11 cellular contexts compared by ENCODE assay signal in the genomic region with DNA sequence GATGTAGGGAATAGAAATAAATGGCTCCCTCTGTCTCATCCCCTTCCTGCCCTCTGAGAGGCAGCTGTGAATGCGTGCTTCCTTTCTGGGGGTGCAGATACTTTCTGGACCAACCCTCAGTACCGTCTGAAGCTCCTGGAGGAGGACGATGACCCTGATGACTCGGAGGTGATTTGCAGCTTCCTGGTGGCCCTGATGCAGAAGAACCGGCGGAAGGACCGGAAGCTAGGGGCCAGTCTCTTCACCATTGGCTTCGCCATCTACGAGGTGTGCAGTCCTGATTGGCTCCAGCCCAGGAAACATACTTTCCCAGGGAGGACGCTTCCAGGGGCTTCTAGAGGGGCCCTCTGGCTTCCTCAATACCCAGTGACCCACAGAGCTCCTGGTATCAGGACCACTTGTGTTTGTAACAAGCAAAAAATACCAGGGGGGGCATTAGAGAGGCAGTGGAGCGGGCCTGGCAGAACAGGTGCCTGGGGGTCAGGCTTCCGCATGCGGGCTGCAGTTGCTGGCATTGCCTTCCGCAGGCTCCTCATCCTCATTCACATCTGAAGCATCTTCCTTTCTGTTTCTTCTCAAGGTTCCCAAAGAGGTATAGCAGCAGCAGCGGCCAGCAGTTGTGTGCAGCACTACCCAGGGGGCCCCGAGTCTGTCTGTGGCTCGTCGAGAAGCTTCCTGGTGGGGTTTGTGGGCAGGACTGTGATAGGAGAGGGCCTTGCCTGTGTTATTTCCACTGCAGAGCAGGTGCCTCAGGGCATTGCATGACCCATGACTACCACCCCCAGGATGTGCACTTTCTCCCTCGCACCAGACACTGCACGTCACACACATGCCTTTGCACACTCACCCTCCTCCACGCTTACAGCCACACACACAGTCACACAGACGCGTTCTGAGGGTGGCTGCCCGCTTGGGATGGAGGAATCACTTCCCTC. TPM values are rescaled to one million over a fixed set of nuclear protein-coding genes. Genes with fewer than 3 reads are reported as not detected.
DNase-seq lines count a peak whose midpoint lies in the region; ATAC-seq, FAIRE-seq and TF ChIP-seq lines count a peak whose summit lies in the region.
"Had no signal": no experiment of that assay in that cellular context is flagged by ENCODE, and none has a peak within 500 bp of the region (broad histone marks: within the 10 kb centered on the region; RNA-seq: fewer than 3 reads in every experiment).

No MANE protein-coding gene starts in this region.

- BruUV-seq in endothelial cell of umbilical vein (replicated peaks; lab: Mats Ljungman, UMichigan), result no TSS peak

- H2AFZ ChIP-seq in endothelial cell of umbilical vein (ENCODE audit: low read depth, low read length), result peak overlapping the region; percentile 72

- no peak overlapping the region for H3K4me3 Mint-ChIP-seq in T-helper 17 cell

- POLR2A ChIA-PET in endothelial cell of umbilical vein (lab: Charles Lee), result interaction anchor here (0.6 kb wide), 1 partner anchor 833 kb away, joined by 5 read pairs; no protein-coding TSS in a partner anchor

- intact Hi-C loops in endothelial cell of umbilical vein (cut with micrococcal nuclease), result no loop called here

- peak; percentile 47 for FAIRE-seq in endothelial cell of umbilical vein (lab: Jason Lieb, UNC)

- H3K79me2 ChIP-seq in endothelial cell of umbilical vein (ENCODE audit: control insufficient read depth, insufficient read depth, low read length), result no peaks in the 10 kb centered on the region

- no peak overlapping the region for H3K4me3 ChIP-seq in GM12865 (ENCODE audit: low read depth, low read length)
- H3K4me3 ChIP-seq in endothelial cell of umbilical vein (replicated peaks in 1 of 3; ENCODE audit: insufficient read depth in 1 of 3, low read depth in 1 of 3, low read length in 3 of 3), result no peak overlapping the region
- no peak overlapping the region for H3K4me3 ChIP-seq in effector memory CD4-positive, alpha-beta T cell (ENCODE audit: insufficient read depth, low read depth, low read length, poor library complexity, severe bottlenecking)
- H3K4me3 ChIP-seq: cardiac muscle cell had no signal

- H3K36me3 ChIP-seq in endothelial cell of umbilical vein (ENCODE audit: control insufficient read depth in 2 of 2, extremely low read depth in 1 of 2, insufficient read depth in 2 of 2, low read length in 2 of 2), result no peaks in the 10 kb centered on the region
- peaks cover 7% of the 10 kb centered on the region for H3K36me3 ChIP-seq in effector memory CD4-positive, alpha-beta T cell (ENCODE audit: control insufficient read depth, insufficient read depth, low read length)

- peaks cover 6% of the 10 kb centered on the region for H3K4me1 Mint-ChIP-seq in T-helper 17 cell

- H3K9me1 ChIP-seq in endothelial cell of umbilical vein (replicated peaks; ENCODE audit: control insufficient read depth, extremely low read depth, insufficient read depth, low read length), result no peaks in the 10 kb centered on the region

- no peak for TF ChIP-seq CTCF in GM12865 (IDR thresholded peaks at IDR 0.05; ENCODE audit: insufficient read depth, low read depth, low read length, missing control alignments)
- TF ChIP-seq CTCF in endothelial cell of umbilical vein (IDR thresholded peaks at IDR 0.05; ENCODE audit: extremely low read depth in 1 of 2, insufficient read depth in 1 of 2, low read depth in 1 of 2, low read length in 2 of 2), result no peak

- H3K27ac ChIP-seq in endothelial cell of umbilical vein (ENCODE audit: insufficient read depth, low read depth, low read length), result no peak overlapping the region
- H3K27ac ChIP-seq in effector memory CD4-positive, alpha-beta T cell (ENCODE audit: insufficient read depth, low read length, poor library complexity, severe bottlenecking), result no peak overlapping the region
- H3K27ac ChIP-seq: cardiac muscle cell had no signal

- ATAC-seq in T-helper 17 cell, result no peak

- H4K20me1 ChIP-seq in endothelial cell of umbilical vein (replicated peaks; ENCODE audit: control insufficient read depth, extremely low read depth, insufficient read depth, low read length), result no peaks in the 10 kb centered on the region

- H3K27me3 Mint-ChIP-seq in T-helper 17 cell, result no peaks in the 10 kb centered on the region
- H3K27me3 Mint-ChIP-seq: progenitor cell of endocrine pancreas had no signal

- H3K27me3 ChIP-seq in endothelial cell of umbilical vein (ENCODE audit: control insufficient read depth in 2 of 2, insufficient read depth in 2 of 2, low read length in 2 of 2), result no peaks in the 10 kb centered on the region
- no peaks in the 10 kb centered on the region for H3K27me3 ChIP-seq in effector memory CD4-positive, alpha-beta T cell (replicated peaks; ENCODE audit: control insufficient read depth, insufficient read depth, low read length, poor library complexity, severe bottlenecking)
- H3K27me3 ChIP-seq: cardiac muscle cell had no signal

- TF ChIP-seq POLR2A in endothelial cell of umbilical vein (IDR thresholded peaks at IDR 0.05; ENCODE audit: low read depth, low read length), result no peak

- dilution Hi-C loops in endothelial cell of umbilical vein (cut with MboI; ENCODE audit: extremely low pct_ligation_motif_present, low sequenced_read_pairs), result no loop called here

- DNase-seq in AG20443 (ENCODE audit: low spot score) (peak; percentile 4), GM12865 (ENCODE audit: low read depth) (peak; percentile 47), T-helper 17 cell (no peak), endothelial cell of umbilical vein (ENCODE audit: low read depth, low spot score) (peak; percentile 16), HPDE6-E6E7 (ENCODE audit: extremely low spot score) (no peak), cerebellum (ENCODE audit: low spot score) (no peak), NCI-H2107 treated with DMSO at 0.1 percent for 48 hours (lab: John Stamatoyannopoulos, UW; ENCODE audit: unreplicated experiment) (no peak)
- no peak for DNase-seq in effector memory CD4-positive, alpha-beta T cell
- DNase-seq: GF-D8 had no signal

- H3K9me3 ChIP-seq in T-helper 17 cell (ENCODE audit: control insufficient read depth, low read length, poor library complexity, severe bottlenecking) (no peaks in the 10 kb centered on the region), endothelial cell of umbilical vein (replicated peaks; ENCODE audit: control insufficient read depth, insufficient read depth, low read length) (no peaks in the 10 kb centered on the region)
- H3K9me3 ChIP-seq in effector memory CD4-positive, alpha-beta T cell (ENCODE audit: control insufficient read depth, low read length), result no peaks in the 10 kb centered on the region

- H3K36me3 Mint-ChIP-seq in T-helper 17 cell (ENCODE audit: low read depth), result peaks cover 15% of the 10 kb centered on the region

- peaks cover 9% of the 10 kb centered on the region for H3K4me1 ChIP-seq in endothelial cell of umbilical vein (ENCODE audit: control insufficient read depth, extremely low read depth, insufficient read depth, low read length)
- H3K4me1 ChIP-seq in effector memory CD4-positive, alpha-beta T cell (ENCODE audit: control insufficient read depth, insufficient read depth, low read length, poor library complexity, severe bottlenecking), result no peaks in the 10 kb centered on the region

- CTCF ChIA-PET in endothelial cell of umbilical vein (lab: Charles Lee), result interaction anchor here (1.1 kb wide), 1 partner anchor 17 kb away, joined by 3 read pairs; no protein-coding TSS in a partner anchor

- no peak overlapping the region for H3K9ac ChIP-seq in endothelial cell of umbilical vein (replicated peaks; ENCODE audit: extremely low read depth, insufficient read depth, low read length)

- peak overlapping the region; percentile 8 for H3K4me2 ChIP-seq in endothelial cell of umbilical vein (ENCODE audit: insufficient read depth, low read length)

- H3K27ac Mint-ChIP-seq in T-helper 17 cell, result peak overlapping the region; percentile 53
- H3K27ac Mint-ChIP-seq: progenitor cell of endocrine pancreas had no signal

TF ChIP-seq in endothelial cell of umbilical vein, 7 proteins besides CTCF, POLR2A, EP300 and RAD21:
- TF ChIP-seq MYC (IDR thresholded peaks at IDR 0.05; ENCODE audit: low read depth, low read length) (no peak), EZH2 (IDR thresholded peaks at IDR 0.05; ENCODE audit: borderline replicate concordance, low read depth, low read length, severe bottlenecking) (no peak), POLR2AphosphoS5 (IDR thresholded peaks at IDR 0.05; ENCODE audit: insufficient read depth, low read depth, low read length) (no peak), JUN (IDR thresholded peaks at IDR 0.05; ENCODE audit: borderline replicate concordance, insufficient read depth, insufficient read length, low read depth) (no peak), MAX (IDR thresholded peaks at IDR 0.05; ENCODE audit: insufficient read depth, insufficient read length) (no peak), FOS (IDR thresholded peaks at IDR 0.05; ENCODE audit: borderline replicate concordance, insufficient read depth, low read length) (no peak), GATA2 (IDR thresholded peaks at IDR 0.05; ENCODE audit: insufficient read depth, insufficient read length, low read depth, low read length) (no peak)

RNA-seq across cellular contexts. Expression of gene CAPN3, which starts 42.5 kb away (rescaled TPM):
- 10 to 100 TPM; 10.6 to 11.6 TPM for total RNA-seq in T-helper 17 cell
- 0.51 and 2.2 TPM in 2 replicates for total RNA-seq in endothelial cell of umbilical vein
- polyA plus RNA-seq in endothelial cell of umbilical vein, result 3.7 and 3.9 TPM in 2 replicates
- polyA plus RNA-seq in endothelial cell of umbilical vein (2011; cell fraction: cytosol; rRNA removed), result 0.90 and 1.1 TPM in 2 replicates
- polyA plus RNA-seq in endothelial cell of umbilical vein (2011; cell fraction: nucleus; rRNA removed), result 21.2 and 27.1 TPM in 2 replicates
- 1.1 and 1.2 TPM in 2 replicates for polyA plus RNA-seq in endothelial cell of umbilical vein (2012)
- 1.1 and 2.8 TPM in 2 replicates for polyA minus RNA-seq in endothelial cell of umbilical vein
- 1.1 TPM for polyA minus RNA-seq in endothelial cell of umbilical vein (2011; cell fraction: cytosol; rRNA and poly(A)+ RNA removed)
- polyA minus RNA-seq in endothelial cell of umbilical vein (2011; cell fraction: nucleus; rRNA and poly(A)+ RNA removed), result 1.6 and 3.3 TPM in 2 replicates
- total RNA-seq in cerebellum, result 1.8 TPM

Comparison
In these comparisons a context has a peak if more than half of its experiments do, and no peak if none do; other contexts are left out.
1. DNase-seq: peak in AG20443 (single experiment), GM12865 (single experiment) and endothelial cell of umbilical vein (single experiment); none in T-helper 17 cell (0 of 3), HPDE6-E6E7 (single experiment), cerebellum (single experiment), NCI-H2107 treated with DMSO at 0.1 percent for 48 hours (single experiment) and effector memory CD4-positive, alpha-beta T cell (0 of 3).